In the genomic region with DNA sequence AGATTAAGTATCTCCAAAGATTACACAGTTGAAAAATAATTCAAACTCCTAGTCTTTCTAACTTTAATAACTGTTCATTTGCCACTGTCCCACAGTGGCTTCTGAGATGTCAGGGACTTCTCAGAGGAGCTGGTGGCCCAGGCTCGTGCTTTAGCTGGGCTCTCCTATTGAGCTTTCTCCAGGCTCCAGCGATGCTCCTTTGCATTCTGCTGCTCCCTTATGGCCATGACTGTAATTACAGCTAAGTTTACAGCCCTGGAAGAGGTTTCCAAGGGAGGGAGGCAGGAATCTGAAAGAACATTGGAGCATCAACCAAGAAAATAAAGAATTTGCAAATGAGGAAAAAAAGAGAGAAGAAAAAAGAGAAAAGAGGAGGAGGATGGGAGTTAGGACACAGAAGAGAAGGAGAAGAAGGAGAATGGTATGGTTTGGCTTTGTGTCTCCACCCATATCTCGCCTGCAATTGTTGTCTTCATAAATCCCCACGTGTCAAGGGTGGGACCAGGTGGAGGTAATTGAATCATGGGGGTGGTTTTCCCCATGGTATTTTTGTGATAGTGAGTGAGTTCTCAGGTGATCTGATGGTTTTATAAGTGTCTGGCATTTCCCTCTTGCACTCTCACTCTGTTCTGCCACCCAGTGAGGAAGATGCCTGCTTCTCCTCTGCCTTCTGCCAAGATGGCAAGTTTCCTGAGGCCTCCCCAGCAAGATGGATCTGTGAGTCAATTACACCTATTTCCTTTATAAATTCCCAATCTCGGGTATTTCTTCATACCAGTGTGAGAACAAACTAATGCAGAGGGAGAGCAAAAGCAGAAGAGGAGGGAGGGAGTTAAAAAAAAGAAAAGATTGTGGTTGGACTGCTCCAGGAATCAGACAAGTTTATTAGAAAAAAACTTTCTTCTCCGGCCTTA, we compare ENCODE assay signal across 8 cellular contexts.
DNase-seq lines count a peak whose midpoint lies in the region; ATAC-seq lines count a peak whose summit lies in the region.

No MANE protein-coding gene starts in this region.

- H3K27ac ChIP-seq in effector memory CD4-positive, alpha-beta T cell (ENCODE audit: insufficient read depth, low read length, poor library complexity, severe bottlenecking), result no peak overlapping the region

- no peak overlapping the region for H3K4me3 ChIP-seq in effector memory CD4-positive, alpha-beta T cell (ENCODE audit: insufficient read depth, low read depth, low read length, poor library complexity, severe bottlenecking)

- H3K4me1 ChIP-seq in effector memory CD4-positive, alpha-beta T cell (ENCODE audit: control insufficient read depth, insufficient read depth, low read length, poor library complexity, severe bottlenecking), result no peaks in the 10 kb centered on the region

- peak; percentile 82 for DNase-seq in AG20443 (ENCODE audit: low spot score)
- DNase-seq in NCI-H146 treated with DMSO at 0.1 percent for 48 hours (lab: John Stamatoyannopoulos, UW; ENCODE audit: unreplicated experiment), result peak; percentile 20
- peak; percentile 62 for DNase-seq in amniotic stem cell (lab: John Stamatoyannopoulos, UW)
- DNase-seq in kidney glomerular epithelial cell (lab: John Stamatoyannopoulos, UW), result peak; percentile 78
- no peak for DNase-seq in effector memory CD4-positive, alpha-beta T cell

- H3K27me3 ChIP-seq in effector memory CD4-positive, alpha-beta T cell (replicated peaks; ENCODE audit: control insufficient read depth, insufficient read depth, low read length, poor library complexity, severe bottlenecking), result no peaks in the 10 kb centered on the region

- no peaks in the 10 kb centered on the region for H3K9me3 ChIP-seq in effector memory CD4-positive, alpha-beta T cell (ENCODE audit: control insufficient read depth, low read length)

- H3K36me3 ChIP-seq in effector memory CD4-positive, alpha-beta T cell (ENCODE audit: control insufficient read depth, insufficient read depth, low read length), result no peaks in the 10 kb centered on the region

- ATAC-seq in GM18502 (IDR thresholded peaks at IDR 0.05; ENCODE audit: poor library complexity, unreplicated experiment), result peak; percentile 88
- peak; percentile 93 for ATAC-seq in HG02885 (IDR thresholded peaks at IDR 0.05; ENCODE audit: poor library complexity, unreplicated experiment)
- ATAC-seq in HG02588 (IDR thresholded peaks at IDR 0.05; ENCODE audit: unreplicated experiment), result no peak

Comparison
In these comparisons a context has a peak if more than half of its experiments do, and no peak if none do; other contexts are left out.
1. DNase-seq: peak in AG20443 (single experiment), NCI-H146 treated with DMSO at 0.1 percent for 48 hours (single experiment), amniotic stem cell (single experiment) and kidney glomerular epithelial cell (single experiment); none in effector memory CD4-positive, alpha-beta T cell (0 of 3).